Comparison of ENCODE assay signal across 9 cellular contexts in genomic region chr6:155493026-155493693, GRCh38. TPM values are rescaled to one million over a fixed set of nuclear protein-coding genes. Genes with fewer than 3 reads are reported as not detected.
A peak's percentile ranks its signal among the peaks of the same experiment; 100 is the strongest.
DNase-seq lines count a peak whose midpoint lies in the region; ATAC-seq, FAIRE-seq and TF ChIP-seq lines count a peak whose summit lies in the region.
"Had no signal": no experiment of that assay in that cellular context is flagged by ENCODE, and none has a peak within 500 bp of the region (broad histone marks: within the 10 kb centered on the region; RNA-seq: fewer than 3 reads in every experiment).

No MANE protein-coding gene starts in this region.

- H3K79me2 ChIP-seq in astrocyte (ENCODE audit: insufficient read depth, low read length) = no peaks in the 10 kb centered on the region

- TF ChIP-seq CTCF in astrocyte (IDR thresholded peaks at IDR 0.05; ENCODE audit: insufficient read depth, low read depth, low read length) = no peak
- no peak for TF ChIP-seq CTCF in stomach (IDR thresholded peaks at IDR 0.05)
- TF ChIP-seq CTCF in endothelial cell (IDR thresholded peaks at IDR 0.05; ENCODE audit: unreplicated experiment) = no peak

- H3K4me1 Mint-ChIP-seq in astrocyte (ENCODE audit: low read depth, unreplicated experiment) (peaks cover 33% of the 10 kb centered on the region), endothelial cell (ENCODE audit: unreplicated experiment) (peaks cover 8% of the 10 kb centered on the region)

- peak overlapping the region; percentile 88 for H3K27ac Mint-ChIP-seq in astrocyte (ENCODE audit: unreplicated experiment)
- H3K27ac Mint-ChIP-seq in endothelial cell (ENCODE audit: unreplicated experiment) = no peak overlapping the region
- H3K27ac Mint-ChIP-seq: naive thymus-derived CD4-positive, alpha-beta T cell had no signal

- H3K27me3 Mint-ChIP-seq in astrocyte (ENCODE audit: low read depth, unreplicated experiment) = no peaks in the 10 kb centered on the region
- H3K27me3 Mint-ChIP-seq in endothelial cell (ENCODE audit: unreplicated experiment) = no peaks in the 10 kb centered on the region
- H3K27me3 Mint-ChIP-seq: naive thymus-derived CD4-positive, alpha-beta T cell had no signal

- H3K4me3 Mint-ChIP-seq in astrocyte (ENCODE audit: unreplicated experiment) (no peak overlapping the region), endothelial cell (ENCODE audit: unreplicated experiment) (no peak overlapping the region)
- H3K4me3 Mint-ChIP-seq: naive thymus-derived CD4-positive, alpha-beta T cell had no signal

- WGBS in stomach, 5 donors = 87 to 96% (median 94%) methylated on average over 3 of the region's 3 CpGs

- DNase-seq in astrocyte (ENCODE audit: low read depth) = no peak
- DNase-seq in stomach = no peak
- no peak for DNase-seq in endothelial cell (ENCODE audit: low spot score)
- DNase-seq: naive thymus-derived CD4-positive, alpha-beta T cell had no signal

- H3K9me3 Mint-ChIP-seq in astrocyte (ENCODE audit: unreplicated experiment) (peaks cover 6% of the 10 kb centered on the region), endothelial cell (ENCODE audit: unreplicated experiment) (no peaks in the 10 kb centered on the region)

- no peak for TF ChIP-seq POLR2A in stomach (IDR thresholded peaks at IDR 0.05)

- peak; percentile 22 for ATAC-seq in GM19372 (IDR thresholded peaks at IDR 0.05; ENCODE audit: low read depth, unreplicated experiment)
- peak; percentile 20 for ATAC-seq in HG02840 (IDR thresholded peaks at IDR 0.05; ENCODE audit: low FRiP score, unreplicated experiment)
- no peak for ATAC-seq in HG03045 (IDR thresholded peaks at IDR 0.05; ENCODE audit: unreplicated experiment)
- no peak for ATAC-seq in HG03442 (IDR thresholded peaks at IDR 0.05; ENCODE audit: unreplicated experiment)
- ATAC-seq: naive thymus-derived CD4-positive, alpha-beta T cell had no signal

- H3K9ac ChIP-seq in astrocyte (ENCODE audit: low read length) = peak overlapping the region; percentile 63

- no peaks in the 10 kb centered on the region for H3K36me3 ChIP-seq in astrocyte (ENCODE audit: insufficient read depth, low read length)
- H3K36me3 ChIP-seq in stomach = no peaks in the 10 kb centered on the region
- H3K36me3 ChIP-seq: cardiac muscle cell had no signal

- no peak overlapping the region for H2AFZ ChIP-seq in astrocyte (ENCODE audit: low read depth, low read length)

- FAIRE-seq in astrocyte (lab: Jason Lieb, UNC) = no peak

- H3K9me3 ChIP-seq in astrocyte (ENCODE audit: insufficient read depth, low read depth, low read length) (no peaks in the 10 kb centered on the region), stomach (no peaks in the 10 kb centered on the region)

- peak overlapping the region; percentile 73 for H3K4me2 ChIP-seq in astrocyte (ENCODE audit: low read length)

- H3K36me3 Mint-ChIP-seq in astrocyte (ENCODE audit: low read depth, unreplicated experiment) (no peaks in the 10 kb centered on the region), endothelial cell (ENCODE audit: low read depth, unreplicated experiment) (peaks cover 5% of the 10 kb centered on the region)

- H3K4me3 ChIP-seq in astrocyte (ENCODE audit: insufficient read depth, low read depth, low read length) (no peak overlapping the region), stomach (no peak overlapping the region)
- H3K4me3 ChIP-seq: cardiac muscle cell had no signal

- no peak for TF ChIP-seq EP300 in stomach (IDR thresholded peaks at IDR 0.05)

- no peaks in the 10 kb centered on the region for H3K27me3 ChIP-seq in astrocyte (ENCODE audit: insufficient read depth, low read length)
- H3K27me3 ChIP-seq in stomach = no peaks in the 10 kb centered on the region
- H3K27me3 ChIP-seq: cardiac muscle cell had no signal

- H3K27ac ChIP-seq in astrocyte (ENCODE audit: low read depth, low read length) = peak overlapping the region; percentile 88
- peak overlapping the region in 4 of 5 donors; percentile 59 to 79 (median 71) for H3K27ac ChIP-seq in stomach
- H3K27ac ChIP-seq: cardiac muscle cell had no signal

- intact Hi-C loops in stomach (cut with DNase I; ENCODE audit: low total_unique reads) = no loop called here

- no peaks in the 10 kb centered on the region for H4K20me1 ChIP-seq in astrocyte (ENCODE audit: insufficient read depth, low read length)

- H3K4me1 ChIP-seq in astrocyte (ENCODE audit: insufficient read depth, low read length) = peaks cover 26% of the 10 kb centered on the region
- peaks cover 3 to 27% (median 17%) of the 10 kb centered on the region in 4 donors for H3K4me1 ChIP-seq in stomach

RNA-seq across cellular contexts. Expression of gene NOX3, which starts 37.5 kb away (rescaled TPM):
- total RNA-seq in astrocyte (0.30 TPM in 1 of 2 replicates, not detected in the other), stomach (not detected), endothelial cell (ENCODE audit: unreplicated experiment) (not detected)
- not detected for polyA plus RNA-seq in stomach
- total RNA-seq: cardiac muscle cell; naive thymus-derived CD4-positive, alpha-beta T cell had no signal
- polyA plus RNA-seq: cardiac muscle cell; naive thymus-derived CD4-positive, alpha-beta T cell had no signal

Comparison
In these comparisons a context has a peak if more than half of its experiments do, and no peak if none do; other contexts are left out.
1. ATAC-seq: peak in GM19372 (single experiment) and HG02840 (single experiment); none in HG03045 (single experiment) and HG03442 (single experiment).